13 cellular contexts compared by ENCODE assay signal in genomic region chr15:43168192-43169107, GRCh38. TPM values are rescaled to one million over a fixed set of nuclear protein-coding genes. Genes with fewer than 3 reads are reported as not detected.
DNase-seq lines count a peak whose midpoint lies in the region; ATAC-seq and TF ChIP-seq lines count a peak whose summit lies in the region.
"Had no signal": no experiment of that assay in that cellular context is flagged by ENCODE, and none has a peak within 500 bp of the region (broad histone marks: within the 10 kb centered on the region; RNA-seq: fewer than 3 reads in every experiment).

No MANE protein-coding gene starts in this region.

- DNase-seq in Right ventricle myocardium inferior (ENCODE audit: missing footprints) (no peak), cardiac septum (ENCODE audit: low spot score) (no peak), mammary epithelial cell (peak; percentile 95), islet precursor cell (peak; percentile 51), SKM-1 (lab: John Stamatoyannopoulos, UW; ENCODE audit: unreplicated experiment) (no peak), SJCRH30 (no peak)
- DNase-seq in effector memory CD4-positive, alpha-beta T cell: no peak
- DNase-seq: activated gamma-delta T cell treated with Interleukin-2 at 50 U/mL for 16 hours, H7, naive B cell, NCI-H345 had no signal

- H3K27me3 ChIP-seq in mammary epithelial cell (ENCODE audit: insufficient read depth, low read length): no peaks in the 10 kb centered on the region
- H3K27me3 ChIP-seq in SJCRH30: no peaks in the 10 kb centered on the region
- no peaks in the 10 kb centered on the region for H3K27me3 ChIP-seq in effector memory CD4-positive, alpha-beta T cell (replicated peaks; ENCODE audit: control insufficient read depth, insufficient read depth, low read length, poor library complexity, severe bottlenecking)
- H3K27me3 ChIP-seq: BLaER1 had no signal

- H3K4me1 ChIP-seq in mammary epithelial cell (ENCODE audit: insufficient read depth, low read length) (peaks cover 24% of the 10 kb centered on the region), SJCRH30 (no peaks in the 10 kb centered on the region)
- H3K4me1 ChIP-seq in effector memory CD4-positive, alpha-beta T cell (ENCODE audit: control insufficient read depth, insufficient read depth, low read length, poor library complexity, severe bottlenecking): no peaks in the 10 kb centered on the region
- H3K4me1 ChIP-seq: BLaER1 had no signal

- ATAC-seq in Right ventricle myocardium inferior: peak; percentile 70
- no peak for ATAC-seq in GM21619 (IDR thresholded peaks at IDR 0.05; ENCODE audit: unreplicated experiment)

- H3K4me3 ChIP-seq in mammary epithelial cell (replicated peaks in 1 of 3; ENCODE audit: insufficient read depth in 1 of 3, low read depth in 2 of 3, low read length in 3 of 3) (no peak overlapping the region), SJCRH30 (no peak overlapping the region)
- no peak overlapping the region for H3K4me3 ChIP-seq in effector memory CD4-positive, alpha-beta T cell (ENCODE audit: insufficient read depth, low read depth, low read length, poor library complexity, severe bottlenecking)
- H3K4me3 ChIP-seq: BLaER1 had no signal

- in situ Hi-C loops in mammary epithelial cell (cut with MboI; ENCODE audit: low sequenced_read_pairs in 2 of 2): no loop called here

- H3K4me2 ChIP-seq in mammary epithelial cell (ENCODE audit: insufficient read depth, low read depth, low read length): peak overlapping the region; percentile 57
- H3K4me2 ChIP-seq: BLaER1 had no signal

- peak in 1 of 2 donors; percentile 16 for TF ChIP-seq CTCF in mammary epithelial cell (conservative IDR thresholded peaks at IDR 0.05 in 1 of 2, IDR thresholded peaks at IDR 0.05 in 1 of 2; ENCODE audit: extremely low read depth in 1 of 2, insufficient read depth in 1 of 2, low read depth in 1 of 2, low read length in 2 of 2)

- no peaks in the 10 kb centered on the region for H3K36me3 ChIP-seq in mammary epithelial cell (ENCODE audit: insufficient read depth, low read length)
- no peaks in the 10 kb centered on the region for H3K36me3 ChIP-seq in SJCRH30
- H3K36me3 ChIP-seq in effector memory CD4-positive, alpha-beta T cell (ENCODE audit: control insufficient read depth, insufficient read depth, low read length): peaks cover 7% of the 10 kb centered on the region

- H3K79me2 ChIP-seq in mammary epithelial cell (ENCODE audit: insufficient read depth, low read length): no peaks in the 10 kb centered on the region

- peak overlapping the region; percentile 11 for H3K9ac ChIP-seq in mammary epithelial cell (ENCODE audit: insufficient read depth, low read length)
- H3K9ac ChIP-seq: BLaER1 had no signal

- no TSS peak for BruUV-seq in mammary epithelial cell (replicated peaks; lab: Mats Ljungman, UMichigan)

- H3K9me3 ChIP-seq in mammary epithelial cell (replicated peaks; ENCODE audit: insufficient read depth, low read length) (no peaks in the 10 kb centered on the region), SJCRH30 (replicated peaks) (peaks cover 3% of the 10 kb centered on the region)
- no peaks in the 10 kb centered on the region for H3K9me3 ChIP-seq in effector memory CD4-positive, alpha-beta T cell (ENCODE audit: control insufficient read depth, low read length)

- intact Hi-C loops in Right ventricle myocardium inferior (cut with DNase I): no loop called here
- intact Hi-C loops in cardiac septum (cut with DNase I): no loop called here
- intact Hi-C loops in mammary epithelial cell (cut with micrococcal nuclease): loop anchor here (5.0 kb wide), 2 partner anchors 46 to 66 kb away; no protein-coding TSS in a partner anchor

- dilution Hi-C loops in mammary epithelial cell (cut with HindIII; ENCODE audit: low sequenced_read_pairs): no loop called here

- CTCF ChIA-PET in mammary epithelial cell (lab: Charles Lee; ENCODE audit: low non-redundant PET): interaction anchor here (0.7 kb wide), 1 partner anchor 36 kb away, joined by 13 read pairs; no protein-coding TSS in a partner anchor

- H2AFZ ChIP-seq in mammary epithelial cell (ENCODE audit: low read depth, low read length): no peak overlapping the region

- H3K27ac ChIP-seq in mammary epithelial cell (ENCODE audit: insufficient read depth, low read depth, low read length) (peak overlapping the region; percentile 59), SJCRH30 (no peak overlapping the region)
- H3K27ac ChIP-seq in effector memory CD4-positive, alpha-beta T cell (ENCODE audit: insufficient read depth, low read length, poor library complexity, severe bottlenecking): no peak overlapping the region
- H3K27ac ChIP-seq: BLaER1 had no signal

- WGBS in mammary epithelial cell (ENCODE audit: low coverage, missing lambda C conversion rate): 0% methylated on average over 2 of the region's 2 CpGs

- no peaks in the 10 kb centered on the region for H4K20me1 ChIP-seq in mammary epithelial cell (ENCODE audit: insufficient read depth, low read length)
- H4K20me1 ChIP-seq: BLaER1 had no signal

RNA-seq across cellular contexts. Expression of gene CCNDBP1, which starts 16.8 kb away (rescaled TPM):
- total RNA-seq in Right ventricle myocardium inferior (54.6 TPM), cardiac septum (56.6 TPM), mammary epithelial cell (10 to 100 TPM; 41.3 to 82.5 TPM)
- 44.1 TPM for polyA plus RNA-seq in mammary epithelial cell
- 18.6 TPM for polyA minus RNA-seq in mammary epithelial cell
- 25.6 and 30.6 TPM in 2 replicates for total RNA-seq in SJCRH30 (2014; rRNA removed; shearing (Covaris generic))

RNA-seq across cellular contexts. Expression of gene TMEM62, which starts 35.1 kb away (rescaled TPM):
- total RNA-seq in Right ventricle myocardium inferior (11.7 TPM), cardiac septum (9.3 TPM), mammary epithelial cell (10 to 100 TPM; 13.3 to 14.8 TPM)
- polyA plus RNA-seq in mammary epithelial cell: 4.7 TPM
- polyA minus RNA-seq in mammary epithelial cell: 4.8 TPM
- total RNA-seq in SJCRH30 (2014; rRNA removed; shearing (Covaris generic)): 3.0 and 3.1 TPM in 2 replicates

RNA-seq across cellular contexts. Expression of gene EPB42, which starts 52.4 kb away (rescaled TPM):
- total RNA-seq in Right ventricle myocardium inferior (0.57 TPM), cardiac septum (0.38 TPM), mammary epithelial cell (not detected)
- not detected for polyA plus RNA-seq in mammary epithelial cell
- not detected for polyA minus RNA-seq in mammary epithelial cell
- total RNA-seq in SJCRH30 (2014; rRNA removed; shearing (Covaris generic)): not detected in 2 replicates
- total RNA-seq: H7 had no signal

Comparison
In these comparisons a context has a peak if more than half of its experiments do, and no peak if none do; other contexts are left out.
1. DNase-seq: peak in mammary epithelial cell (single experiment) and islet precursor cell (single experiment); none in Right ventricle myocardium inferior (single experiment), cardiac septum (single experiment), SKM-1 (single experiment), SJCRH30 (0 of 2) and effector memory CD4-positive, alpha-beta T cell (0 of 3).